ENCODE assay signal across 11 cellular contexts in the genomic region with DNA sequence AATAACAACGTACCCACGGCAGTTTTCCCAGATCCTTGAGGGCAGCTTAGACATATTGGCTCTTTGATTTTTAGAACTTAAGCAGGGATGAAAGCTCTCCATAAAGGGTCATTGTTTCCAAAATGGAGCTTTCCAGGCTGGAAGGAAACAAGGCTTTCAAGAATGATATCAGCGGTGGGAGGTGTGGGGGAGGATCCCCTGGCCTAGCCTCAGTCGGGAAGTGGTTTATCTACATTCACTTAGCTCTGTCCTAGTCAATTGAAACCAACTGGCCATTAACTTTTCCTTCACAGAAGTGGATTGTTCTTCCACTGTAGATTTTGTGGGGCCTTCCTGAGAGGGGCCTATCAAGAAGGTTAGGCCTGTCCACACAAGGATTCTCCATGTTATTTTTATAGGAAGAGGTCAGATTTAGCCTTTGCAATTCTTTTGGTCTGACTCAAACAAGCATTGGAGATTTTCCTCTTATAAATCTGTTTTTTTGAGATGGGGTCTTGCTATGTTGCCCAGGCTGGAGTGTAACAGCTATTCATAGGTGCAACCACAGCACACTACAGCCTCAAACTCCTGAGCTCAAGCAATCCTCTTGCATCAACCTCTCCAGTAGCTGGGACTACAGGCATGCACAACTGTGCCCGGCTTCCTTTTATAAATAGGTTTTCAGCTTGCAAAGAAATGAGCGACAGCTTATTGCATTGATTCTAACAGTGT.
"Had no signal": no experiment of that assay in that cellular context is flagged by ENCODE, and none has a peak within 500 bp of the region (broad histone marks: within the 10 kb centered on the region; RNA-seq: fewer than 3 reads in every experiment).

No MANE protein-coding gene starts in this region.

- DNase-seq: activated CD4-positive, alpha-beta memory T cell treated with anti-CD3 and anti-CD28 coated beads, Interleukin-2, amount 10 ng/mL, durations not matched to agents 7 days and 5 days; activated CD4-positive, alpha-beta T cell treated with anti-CD3 and anti-CD28 coated beads for 36 hours; activated CD8-positive, alpha-beta memory T cell treated with anti-CD3 and anti-CD28 coated beads, Interleukin-2, amount 50 U/mL, for 48 hours; hippocampal formation; kidney glomerular epithelial cell; T-cell; T1000; WERI-Rb-1 had no signal

- H3K9me3 ChIP-seq: tibial nerve had no signal

- H3K36me3 ChIP-seq: cardiac muscle cell, tibial nerve, WERI-Rb-1 had no signal

- H3K4me3 ChIP-seq: cardiac muscle cell, SK-N-MC, tibial nerve had no signal

- H3K27me3 ChIP-seq: cardiac muscle cell, tibial nerve had no signal

- ATAC-seq: activated CD4-positive, alpha-beta T cell treated with anti-CD3 and anti-CD28 coated beads for 36 hours; T-cell had no signal

- H3K27ac ChIP-seq: cardiac muscle cell, SK-N-MC, WERI-Rb-1 had no signal
